ENCODE assay signal across 32 cellular contexts in genomic region chr6:74872754-74873446, GRCh38.
A peak's percentile ranks its signal among the peaks of the same experiment; 100 is the strongest.
DNase-seq lines count a peak whose midpoint lies in the region; ATAC-seq, FAIRE-seq and TF ChIP-seq lines count a peak whose summit lies in the region.
"Had no signal": no experiment of that assay in that cellular context is flagged by ENCODE, and none has a peak within 500 bp of the region (broad histone marks: within the 10 kb centered on the region; RNA-seq: fewer than 3 reads in every experiment).

No MANE protein-coding gene starts in this region.

- peaks cover 31% of the 10 kb centered on the region for H3K4me1 Mint-ChIP-seq in astrocyte (ENCODE audit: low read depth, unreplicated experiment)
- H3K4me1 Mint-ChIP-seq: CD8-positive, alpha-beta memory T cell; neural progenitor cell had no signal

- TF ChIP-seq EP300 in sigmoid colon (IDR thresholded peaks at IDR 0.05), result no peak

- no peaks in the 10 kb centered on the region for H3K36me3 Mint-ChIP-seq in astrocyte (ENCODE audit: low read depth, unreplicated experiment)
- H3K36me3 Mint-ChIP-seq: activated CD4-positive, alpha-beta memory T cell treated with anti-CD3 and anti-CD28 coated beads for 36 hours; CD8-positive, alpha-beta memory T cell; neural progenitor cell had no signal

- no peak for ATAC-seq in GM19467 (IDR thresholded peaks at IDR 0.05; ENCODE audit: unreplicated experiment)

- no peak for FAIRE-seq in astrocyte (lab: Jason Lieb, UNC)
- FAIRE-seq: GM19239, H54, islet of Langerhans, TTC549 had no signal

- no peak overlapping the region for H3K27ac ChIP-seq in astrocyte (ENCODE audit: low read depth, low read length)
- peak overlapping the region in 3 of 4 donors; percentile 51 to 78 (median 56) for H3K27ac ChIP-seq in sigmoid colon
- H3K27ac ChIP-seq: brain microvascular endothelial cell, neural progenitor cell had no signal

- no peak overlapping the region for H3K9ac ChIP-seq in astrocyte (ENCODE audit: low read length)
- H3K9ac ChIP-seq: neural progenitor cell, SK-N-SH had no signal

- intact Hi-C loops in sigmoid colon (cut with DNase I), result loop anchor here (10.0 kb wide), 1 partner anchor 222 kb away; no protein-coding TSS in a partner anchor

- no peaks in the 10 kb centered on the region for H3K79me2 ChIP-seq in astrocyte (ENCODE audit: insufficient read depth, low read length)

- no peak overlapping the region for H3K4me2 ChIP-seq in astrocyte (ENCODE audit: low read length)
- H3K4me2 ChIP-seq: neural progenitor cell, SK-N-SH had no signal

- no peaks in the 10 kb centered on the region for H3K9me3 Mint-ChIP-seq in astrocyte (ENCODE audit: unreplicated experiment)
- H3K9me3 Mint-ChIP-seq: activated T-helper 1 cell treated with anti-CD3 and anti-CD28 coated beads, Interleukin-12 subunit alpha, Interleukin-12 subunit beta, Interleukin-2, Interleukin-4 antibody, amounts not matched to agents 30 ng/mL and 10 ng/mL and 1 ng/mL, durations not matched to agents 14 hours and 24 hours and 36 hours; neural progenitor cell; T-helper 1 cell treated with Interleukin-12 subunit alpha and Interleukin-12 subunit beta and Interleukin-4 antibody, amounts not matched to agents 30 μg/mL and 1 μg/mL, for 36 hours had no signal

- H3K27me3 ChIP-seq in astrocyte (ENCODE audit: insufficient read depth, low read length), result no peaks in the 10 kb centered on the region
- H3K27me3 ChIP-seq in sigmoid colon, result no peaks in the 10 kb centered on the region
- H3K27me3 ChIP-seq: BE2C, brain microvascular endothelial cell, neural progenitor cell had no signal

- no peak overlapping the region for H3K4me3 Mint-ChIP-seq in astrocyte (ENCODE audit: unreplicated experiment)
- H3K4me3 Mint-ChIP-seq: activated CD4-positive, alpha-beta memory T cell treated with anti-CD3 and anti-CD28 coated beads for 36 hours; activated naive CD4-positive, alpha-beta T cell treated with anti-CD3 and anti-CD28 coated beads for 36 hours; activated T-helper 1 cell treated with anti-CD3 and anti-CD28 coated beads, Interleukin-12 subunit alpha, Interleukin-12 subunit beta, Interleukin-2, Interleukin-4 antibody, amounts not matched to agents 30 ng/mL and 10 ng/mL and 1 ng/mL, durations not matched to agents 14 hours and 24 hours and 36 hours; CD8-positive, alpha-beta memory T cell; neural progenitor cell; T-helper 1 cell treated with Interleukin-12 subunit alpha and Interleukin-12 subunit beta and Interleukin-4 antibody, amounts not matched to agents 30 μg/mL and 1 μg/mL, for 36 hours had no signal

- H3K27me3 Mint-ChIP-seq in astrocyte (ENCODE audit: low read depth, unreplicated experiment), result no peaks in the 10 kb centered on the region
- H3K27me3 Mint-ChIP-seq: activated CD4-positive, alpha-beta memory T cell treated with anti-CD3 and anti-CD28 coated beads for 36 hours; CD8-positive, alpha-beta memory T cell had no signal

- peak overlapping the region; percentile 79 for H3K27ac Mint-ChIP-seq in astrocyte (ENCODE audit: unreplicated experiment)
- H3K27ac Mint-ChIP-seq: activated CD4-positive, alpha-beta memory T cell treated with anti-CD3 and anti-CD28 coated beads for 36 hours; activated naive CD4-positive, alpha-beta T cell treated with anti-CD3 and anti-CD28 coated beads for 36 hours; activated T-helper 1 cell treated with anti-CD3 and anti-CD28 coated beads, Interleukin-12 subunit alpha, Interleukin-12 subunit beta, Interleukin-2, Interleukin-4 antibody, amounts not matched to agents 30 ng/mL and 10 ng/mL and 1 ng/mL, durations not matched to agents 14 hours and 24 hours and 36 hours; CD8-positive, alpha-beta memory T cell; neural progenitor cell; T-helper 1 cell treated with Interleukin-12 subunit alpha and Interleukin-12 subunit beta and Interleukin-4 antibody, amounts not matched to agents 30 μg/mL and 1 μg/mL, for 36 hours had no signal

- no peaks in the 10 kb centered on the region for H3K9me3 ChIP-seq in astrocyte (ENCODE audit: insufficient read depth, low read depth, low read length)
- peaks cover 0 to 6% (median 0%) of the 10 kb centered on the region in 4 donors for H3K9me3 ChIP-seq in sigmoid colon
- H3K9me3 ChIP-seq: BE2C, SK-N-SH had no signal

- no peaks in the 10 kb centered on the region for H4K20me1 ChIP-seq in astrocyte (ENCODE audit: insufficient read depth, low read length)

- no peaks in the 10 kb centered on the region for H3K4me1 ChIP-seq in astrocyte (ENCODE audit: insufficient read depth, low read length)
- H3K4me1 ChIP-seq in sigmoid colon, result peaks cover 0 to 19% (median 14%) of the 10 kb centered on the region in 4 donors
- H3K4me1 ChIP-seq: BE2C, neural progenitor cell had no signal

- TF ChIP-seq POLR2A in sigmoid colon (IDR thresholded peaks at IDR 0.05), result no peak

- H3K36me3 ChIP-seq in astrocyte (ENCODE audit: insufficient read depth, low read length) (no peaks in the 10 kb centered on the region), sigmoid colon (no peaks in the 10 kb centered on the region)
- H3K36me3 ChIP-seq: BE2C, brain microvascular endothelial cell, neural progenitor cell had no signal

- TF ChIP-seq CTCF in astrocyte (IDR thresholded peaks at IDR 0.05; ENCODE audit: insufficient read depth, low read depth, low read length) (no peak), sigmoid colon (IDR thresholded peaks at IDR 0.05) (no peak)

- peak; percentile 7 for DNase-seq in ELR (ENCODE audit: low read depth)
- DNase-seq in astrocyte (ENCODE audit: low read depth), result no peak
- DNase-seq in glomerular visceral epithelial cell (ENCODE audit: extremely low spot score), result peak; percentile 9
- no peak for DNase-seq in sigmoid colon
- DNase-seq in activated CD4-positive, alpha-beta T cell treated with anti-CD3 and anti-CD28 coated beads, Interleukin-2, amount 50 U/mL, for 1 hour, result no peak
- DNase-seq in NCI-H526 treated with DMSO at 0.1 percent for 48 hours (lab: John Stamatoyannopoulos, UW), result no peak
- no peak for DNase-seq in NK-92 (lab: John Stamatoyannopoulos, UW; ENCODE audit: unreplicated experiment)
- DNase-seq: ACHN; activated CD4-positive, alpha-beta memory T cell treated with anti-CD3 and anti-CD28 coated beads for 36 hours; activated CD8-positive, alpha-beta memory T cell treated with anti-CD3 and anti-CD28 coated beads, Interleukin-2, amount 50 U/mL, for 4 hours; activated naive CD4-positive, alpha-beta T cell treated with anti-CD3 and anti-CD28 coated beads for 36 hours; BE2C; brain microvascular endothelial cell; CD8-positive, alpha-beta memory T cell; effector CD8-positive, alpha-beta T cell; foreskin fibroblast; NCI-H1105; NCI-H2081; NCI-H345; OCI-M1; posterior cingulate gyrus; SK-N-SH; stimulated activated CD4-positive, alpha-beta T cell treated with anti-CD3 and anti-CD28 coated beads, Interleukin-15, amount 100 ng/mL, for 24 hours; stimulated activated naive CD4-positive, alpha-beta T cell had no signal

- H2AFZ ChIP-seq in astrocyte (ENCODE audit: low read depth, low read length), result no peak overlapping the region
- H2AFZ ChIP-seq: neural progenitor cell had no signal

- H3K4me3 ChIP-seq in astrocyte (ENCODE audit: insufficient read depth, low read depth, low read length) (no peak overlapping the region), sigmoid colon (no peak overlapping the region)
- H3K4me3 ChIP-seq: neural progenitor cell had no signal

Comparison
In these comparisons a context has a peak if more than half of its experiments do, and no peak if none do; other contexts are left out.
1. DNase-seq: peak in ELR (single experiment) and glomerular visceral epithelial cell (single experiment); none in astrocyte (single experiment), sigmoid colon (single experiment), activated CD4-positive, alpha-beta T cell treated with anti-CD3 and anti-CD28 coated beads, Interleukin-2, amount 50 U/mL, for 1 hour (single experiment), NCI-H526 treated with DMSO at 0.1 percent for 48 hours (single experiment) and NK-92 (single experiment).